Comparison of ENCODE assay signal across 3 cellular contexts in the genomic region with DNA sequence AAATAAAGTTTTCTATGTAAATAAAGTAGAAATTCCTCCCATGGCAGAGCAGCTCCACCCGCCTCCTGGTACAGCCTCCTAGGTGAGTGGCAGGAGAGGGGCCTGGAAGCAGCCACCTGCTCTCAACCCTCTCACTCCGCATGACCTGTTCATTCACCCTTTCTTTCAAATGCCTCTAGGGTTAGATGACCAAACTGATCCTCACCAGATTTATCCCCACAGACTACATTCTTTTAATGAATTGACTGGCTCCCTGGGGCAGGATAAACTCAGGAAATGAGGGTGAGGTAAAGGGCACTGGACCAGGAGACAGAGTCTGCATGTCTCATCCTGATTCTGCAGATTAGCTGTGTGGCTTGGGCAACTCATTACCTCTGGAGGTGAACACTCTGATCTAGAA.
TF ChIP-seq lines count a peak whose summit lies in the region.

No MANE protein-coding gene starts in this region.

TF ChIP-seq in SK-N-SH, 30 proteins besides CTCF, POLR2A, EP300 and RAD21 (continues in another document):
- TF ChIP-seq RCOR1 (IDR thresholded peaks at IDR 0.05; ENCODE audit: low read length) (no peak), SMC3 (IDR thresholded peaks at IDR 0.05; ENCODE audit: low read depth, low read length) (no peak), TCF12 (IDR thresholded peaks at IDR 0.05) (no peak), EZH2phosphoT487 (IDR thresholded peaks at IDR 0.05; ENCODE audit: borderline replicate concordance, low read depth) (no peak), NFIC (IDR thresholded peaks at IDR 0.05; ENCODE audit: borderline replicate concordance) (no peak), REST (IDR thresholded peaks at IDR 0.05; ENCODE audit: low read depth, low read length) (no peak), ELF1 (IDR thresholded peaks at IDR 0.05) (no peak), POLR2AphosphoS5 (IDR thresholded peaks at IDR 0.05; ENCODE audit: low read depth, low read length) (no peak), MXI1 (IDR thresholded peaks at IDR 0.05; ENCODE audit: low read depth, low read length) (no peak), GATA2 (CRISPR knock-in tag; IDR thresholded peaks at IDR 0.05) (no peak), YY1 (IDR thresholded peaks at IDR 0.05; ENCODE audit: low read depth) (no peak), RXRA (IDR thresholded peaks at IDR 0.05; ENCODE audit: borderline replicate concordance, low read depth) (no peak), RFX5 (IDR thresholded peaks at IDR 0.05; ENCODE audit: low read length) (no peak), MEF2A (IDR thresholded peaks at IDR 0.05; ENCODE audit: borderline replicate concordance, low read depth) (no peak), IRF3 (IDR thresholded peaks at IDR 0.05; ENCODE audit: low read depth, low read length) (no peak), NRF1 (IDR thresholded peaks at IDR 0.05; ENCODE audit: low read depth, low read length) (no peak)
- TF ChIP-seq, protein P1, sequence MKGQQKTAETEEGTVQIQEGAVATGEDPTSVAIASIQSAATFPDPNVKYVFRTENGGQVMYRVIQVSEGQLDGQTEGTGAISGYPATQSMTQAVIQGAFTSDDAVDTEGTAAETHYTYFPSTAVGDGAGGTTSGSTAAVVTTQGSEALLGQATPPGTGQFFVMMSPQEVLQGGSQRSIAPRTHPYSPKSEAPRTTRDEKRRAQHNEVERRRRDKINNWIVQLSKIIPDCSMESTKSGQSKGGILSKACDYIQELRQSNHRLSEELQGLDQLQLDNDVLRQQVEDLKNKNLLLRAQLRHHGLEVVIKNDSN (IDR thresholded peaks at IDR 0.05; ENCODE audit: borderline replicate concordance, low read depth), result no peak

TF ChIP-seq in SK-N-SH treated with all-trans-retinoic acid at 6 μM for 48 hours, 23 proteins besides CTCF, POLR2A, EP300 and RAD21 (continues in another document):
- TF ChIP-seq RARB (CRISPR knock-in tag; IDR thresholded peaks at IDR 0.05) (no peak), ZNF565 (CRISPR knock-in tag; conservative IDR thresholded peaks at IDR 0.05; ENCODE audit: low read depth) (no peak), ESRRG (CRISPR knock-in tag; IDR thresholded peaks at IDR 0.05) (no peak), POU6F1 (CRISPR knock-in tag; IDR thresholded peaks at IDR 0.05; ENCODE audit: borderline replicate concordance, low read depth) (no peak), PPARA (CRISPR knock-in tag; IDR thresholded peaks at IDR 0.05; ENCODE audit: borderline replicate concordance) (no peak), PATZ1 (CRISPR knock-in tag; IDR thresholded peaks at IDR 0.05; ENCODE audit: borderline replicate concordance) (no peak), OSR1 (CRISPR knock-in tag; IDR thresholded peaks at IDR 0.05) (no peak), ZFP3 (CRISPR knock-in tag; IDR thresholded peaks at IDR 0.05) (no peak), ZC3H10 (CRISPR knock-in tag; IDR thresholded peaks at IDR 0.05) (no peak), ISL1 (CRISPR knock-in tag; IDR thresholded peaks at IDR 0.05) (no peak), ZNF70 (CRISPR knock-in tag; IDR thresholded peaks at IDR 0.05) (no peak), BACH2 (CRISPR knock-in tag; IDR thresholded peaks at IDR 0.05; ENCODE audit: borderline replicate concordance) (no peak), GLIS3 (CRISPR knock-in tag; IDR thresholded peaks at IDR 0.05) (no peak), SNAI2 (CRISPR knock-in tag; IDR thresholded peaks at IDR 0.05) (no peak), ZNF8 (CRISPR knock-in tag; IDR thresholded peaks at IDR 0.05) (no peak), TOX (CRISPR knock-in tag; IDR thresholded peaks at IDR 0.05; ENCODE audit: borderline replicate concordance) (no peak)
- TF ChIP-seq, protein P2, sequence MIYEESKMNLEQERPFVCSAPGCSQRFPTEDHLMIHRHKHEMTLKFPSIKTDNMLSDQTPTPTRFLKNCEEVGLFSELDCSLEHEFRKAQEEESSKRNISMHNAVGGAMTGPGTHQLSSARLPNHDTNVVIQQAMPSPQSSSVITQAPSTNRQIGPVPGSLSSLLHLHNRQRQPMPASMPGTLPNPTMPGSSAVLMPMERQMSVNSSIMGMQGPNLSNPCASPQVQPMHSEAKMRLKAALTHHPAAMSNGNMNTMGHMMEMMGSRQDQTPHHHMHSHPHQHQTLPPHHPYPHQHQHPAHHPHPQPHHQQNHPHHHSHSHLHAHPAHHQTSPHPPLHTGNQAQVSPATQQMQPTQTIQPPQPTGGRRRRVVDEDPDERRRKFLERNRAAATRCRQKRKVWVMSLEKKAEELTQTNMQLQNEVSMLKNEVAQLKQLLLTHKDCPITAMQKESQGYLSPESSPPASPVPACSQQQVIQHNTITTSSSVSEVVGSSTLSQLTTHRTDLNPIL (CRISPR knock-in tag; IDR thresholded peaks at IDR 0.05; ENCODE audit: low read depth), result no peak
- TF ChIP-seq, protein P3, sequence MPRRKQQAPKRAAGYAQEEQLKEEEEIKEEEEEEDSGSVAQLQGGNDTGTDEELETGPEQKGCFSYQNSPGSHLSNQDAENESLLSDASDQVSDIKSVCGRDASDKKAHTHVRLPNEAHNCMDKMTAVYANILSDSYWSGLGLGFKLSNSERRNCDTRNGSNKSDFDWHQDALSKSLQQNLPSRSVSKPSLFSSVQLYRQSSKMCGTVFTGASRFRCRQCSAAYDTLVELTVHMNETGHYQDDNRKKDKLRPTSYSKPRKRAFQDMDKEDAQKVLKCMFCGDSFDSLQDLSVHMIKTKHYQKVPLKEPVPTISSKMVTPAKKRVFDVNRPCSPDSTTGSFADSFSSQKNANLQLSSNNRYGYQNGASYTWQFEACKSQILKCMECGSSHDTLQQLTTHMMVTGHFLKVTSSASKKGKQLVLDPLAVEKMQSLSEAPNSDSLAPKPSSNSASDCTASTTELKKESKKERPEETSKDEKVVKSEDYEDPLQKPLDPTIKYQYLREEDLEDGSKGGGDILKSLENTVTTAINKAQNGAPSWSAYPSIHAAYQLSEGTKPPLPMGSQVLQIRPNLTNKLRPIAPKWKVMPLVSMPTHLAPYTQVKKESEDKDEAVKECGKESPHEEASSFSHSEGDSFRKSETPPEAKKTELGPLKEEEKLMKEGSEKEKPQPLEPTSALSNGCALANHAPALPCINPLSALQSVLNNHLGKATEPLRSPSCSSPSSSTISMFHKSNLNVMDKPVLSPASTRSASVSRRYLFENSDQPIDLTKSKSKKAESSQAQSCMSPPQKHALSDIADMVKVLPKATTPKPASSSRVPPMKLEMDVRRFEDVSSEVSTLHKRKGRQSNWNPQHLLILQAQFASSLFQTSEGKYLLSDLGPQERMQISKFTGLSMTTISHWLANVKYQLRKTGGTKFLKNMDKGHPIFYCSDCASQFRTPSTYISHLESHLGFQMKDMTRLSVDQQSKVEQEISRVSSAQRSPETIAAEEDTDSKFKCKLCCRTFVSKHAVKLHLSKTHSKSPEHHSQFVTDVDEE (CRISPR knock-in tag; IDR thresholded peaks at IDR 0.05), result no peak

TF ChIP-seq in H1, 55 proteins besides CTCF, POLR2A, EP300 and RAD21:
- TF ChIP-seq BACH1 (IDR thresholded peaks at IDR 0.05; ENCODE audit: low read length) (no peak), PHF8 (conservative IDR thresholded peaks at IDR 0.05; ENCODE audit: low read depth, low read length) (no peak), CHD7 (IDR thresholded peaks at IDR 0.05; ENCODE audit: insufficient replicate concordance, low read length) (no peak)
